Comparison of ENCODE assay signal across 8 cellular contexts in genomic region chr10:87505366-87506113, GRCh38. TPM values are rescaled to one million over a fixed set of nuclear protein-coding genes. Genes with fewer than 3 reads are reported as not detected.
DNase-seq lines count a peak whose midpoint lies in the region; ATAC-seq, FAIRE-seq and TF ChIP-seq lines count a peak whose summit lies in the region.

No MANE protein-coding gene starts in this region.

- peak overlapping the region; percentile 79 for H3K27ac Mint-ChIP-seq in activated CD8-positive, alpha-beta memory T cell treated with anti-CD3 and anti-CD28 coated beads, Interleukin-2, amount 10 ng/mL, durations not matched to agents 7 days and 5 days

- peaks cover 14% of the 10 kb centered on the region for H3K36me3 Mint-ChIP-seq in activated CD8-positive, alpha-beta memory T cell treated with anti-CD3 and anti-CD28 coated beads, Interleukin-2, amount 10 ng/mL, durations not matched to agents 7 days and 5 days

- FAIRE-seq in GM18507 (lab: Jason Lieb, UNC): peak; percentile 54

- peak; percentile 39 for TF ChIP-seq CTCF in mucosa of descending colon (IDR thresholded peaks at IDR 0.05)

- peak; percentile 70 for DNase-seq in AG08395 (ENCODE audit: low spot score)
- DNase-seq in GM18507 (ENCODE audit: extremely low spot score, insufficient read length, low read depth): peak; percentile 45
- DNase-seq in NCI-H2171 (lab: John Stamatoyannopoulos, UW): peak; percentile 15
- peak; percentile 69 for DNase-seq in activated CD8-positive, alpha-beta memory T cell treated with anti-CD3 and anti-CD28 coated beads, Interleukin-2, amount 10 ng/mL, durations not matched to agents 7 days and 5 days
- DNase-seq in epidermal melanocyte (ENCODE audit: insufficient read length, low spot score): peak; percentile 31
- peak; percentile 64 to 81 (median 77) for DNase-seq in mucosa of descending colon
- peak; percentile 60 for DNase-seq in stimulated activated CD8-positive, alpha-beta memory T cell treated with anti-CD3 and anti-CD28 coated beads, Interleukin-4, amount 100 ng/mL, for 48 hours

- H3K9me3 Mint-ChIP-seq in activated CD8-positive, alpha-beta memory T cell treated with anti-CD3 and anti-CD28 coated beads, Interleukin-2, amount 10 ng/mL, durations not matched to agents 7 days and 5 days (ENCODE audit: low read depth): no peaks in the 10 kb centered on the region

- H3K4me3 Mint-ChIP-seq in activated CD8-positive, alpha-beta memory T cell treated with anti-CD3 and anti-CD28 coated beads, Interleukin-2, amount 10 ng/mL, durations not matched to agents 7 days and 5 days: peak overlapping the region; percentile 88

- CTCF ChIA-PET in activated CD8-positive, alpha-beta memory T cell treated with anti-CD3 and anti-CD28 coated beads, Interleukin-2, amount 10 ng/mL, durations not matched to agents 7 days and 5 days (lab: Charles Lee): interaction anchor here (2.3 kb wide), 1 partner anchor 12 kb away, joined by 8 read pairs; no protein-coding TSS in a partner anchor

- H3K4me1 ChIP-seq in mucosa of descending colon (ENCODE audit: low read depth): peaks cover 13% of the 10 kb centered on the region

- peak; percentile 42 for ATAC-seq in HG02970 (IDR thresholded peaks at IDR 0.05; ENCODE audit: low FRiP score, unreplicated experiment)
- ATAC-seq in activated CD8-positive, alpha-beta memory T cell treated with anti-CD3 and anti-CD28 coated beads, Interleukin-2, amount 10 ng/mL, durations not matched to agents 7 days and 5 days: peak; percentile 73
- ATAC-seq in mucosa of descending colon: peak; percentile 90

- H3K36me3 ChIP-seq in mucosa of descending colon (ENCODE audit: low read depth): no peaks in the 10 kb centered on the region

- H3K9me3 ChIP-seq in mucosa of descending colon: no peaks in the 10 kb centered on the region

- H3K27me3 Mint-ChIP-seq in activated CD8-positive, alpha-beta memory T cell treated with anti-CD3 and anti-CD28 coated beads, Interleukin-2, amount 10 ng/mL, durations not matched to agents 7 days and 5 days: peaks cover 5% of the 10 kb centered on the region

- H3K4me3 ChIP-seq in mucosa of descending colon: peak overlapping the region; percentile 83

- H3K4me1 Mint-ChIP-seq in activated CD8-positive, alpha-beta memory T cell treated with anti-CD3 and anti-CD28 coated beads, Interleukin-2, amount 10 ng/mL, durations not matched to agents 7 days and 5 days: peaks cover 27% of the 10 kb centered on the region

- intact Hi-C loops in mucosa of descending colon (cut with DNase I, micrococcal nuclease): no loop called here

RNA-seq across cellular contexts. Expression of gene MINPP1, which starts 0.8 kb away (rescaled TPM):
- total RNA-seq in activated CD8-positive, alpha-beta memory T cell treated with anti-CD3 and anti-CD28 coated beads, Interleukin-2, amount 10 ng/mL, durations not matched to agents 7 days and 5 days: 10 to 100 TPM in 1 of 2 experiments, 1 to 10 TPM in 1; 8.0 to 12.1 TPM
- 10 to 100 TPM; 12.0 to 28.3 (median 20.8) TPM for total RNA-seq in mucosa of descending colon

Comparison
In these comparisons a context has a peak if more than half of its experiments do, and no peak if none do; other contexts are left out.
1. Peak in every context shown above with its lines: DNase-seq, ATAC-seq and H3K4me3 ChIP-seq.
2. DNase-seq: peak in every context shown above with its lines; median percentile 77 in mucosa of descending colon; 70 in AG08395; 69 in activated CD8-positive, alpha-beta memory T cell treated with anti-CD3 and anti-CD28 coated beads, Interleukin-2, amount 10 ng/mL, durations not matched to agents 7 days and 5 days; 60 in stimulated activated CD8-positive, alpha-beta memory T cell treated with anti-CD3 and anti-CD28 coated beads, Interleukin-4, amount 100 ng/mL, for 48 hours; 45 in GM18507; 31 in epidermal melanocyte; 15 in NCI-H2171.